18 cellular contexts compared by ENCODE assay signal in the genomic region with DNA sequence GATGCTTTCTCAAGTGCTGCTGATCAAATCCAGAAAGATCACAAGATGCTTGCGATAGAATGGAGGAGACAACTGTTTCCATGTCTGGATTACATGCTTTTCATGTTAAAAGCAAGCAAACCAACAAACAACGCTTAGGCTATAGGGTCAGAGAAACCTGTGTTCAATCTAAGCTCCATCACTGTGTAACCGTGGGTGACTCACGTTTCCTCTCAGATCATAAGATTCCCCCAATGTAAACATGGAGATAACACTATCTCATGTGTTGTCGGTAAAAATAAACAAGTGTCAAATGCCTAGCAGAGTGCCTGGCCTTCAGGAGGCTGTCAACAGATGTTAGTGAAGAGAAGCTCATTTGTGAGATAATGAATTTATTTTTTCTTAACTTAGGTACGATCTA.
DNase-seq lines count a peak whose midpoint lies in the region; ATAC-seq and TF ChIP-seq lines count a peak whose summit lies in the region.
"Had no signal": no experiment of that assay in that cellular context is flagged by ENCODE, and none has a peak within 500 bp of the region (broad histone marks: within the 10 kb centered on the region; RNA-seq: fewer than 3 reads in every experiment).

No MANE protein-coding gene starts in this region.

- no peak overlapping the region for H3K27ac Mint-ChIP-seq in type B pancreatic cell
- H3K27ac Mint-ChIP-seq in naive thymus-derived CD4-positive, alpha-beta T cell, result no peak overlapping the region
- H3K27ac Mint-ChIP-seq: activated T-helper 2 cell treated with anti-CD3 and anti-CD28 coated beads, Interferon-gamma antibody, Interleukin-2, Interleukin-4, amounts not matched to agents 10 μg/mL and 5 μg/mL and 100 μg/mL, durations not matched to agents 14 hours and 24 hours and 36 hours; T-helper 1 cell treated with Interleukin-12 subunit alpha and Interleukin-12 subunit beta and Interleukin-4 antibody, amounts not matched to agents 30 μg/mL and 1 μg/mL, for 36 hours had no signal

- ATAC-seq in SK-N-SH treated with all-trans-retinoic acid at 6 μM for 48 hours, result peak; percentile 88
- ATAC-seq in naive thymus-derived CD4-positive, alpha-beta T cell, result no peak
- ATAC-seq: left lung, sciatic nerve had no signal

- H3K9me2 ChIP-seq in hepatocyte (replicated peaks; ENCODE audit: insufficient read depth), result no peaks in the 10 kb centered on the region

- H3K4me3 ChIP-seq in AG04450 (ENCODE audit: low read depth, low read length), result no peak overlapping the region
- no peak overlapping the region for H3K4me3 ChIP-seq in hepatocyte
- no peak overlapping the region for H3K4me3 ChIP-seq in naive thymus-derived CD4-positive, alpha-beta T cell (ENCODE audit: low read length)
- H3K4me3 ChIP-seq: left lung, stomach had no signal

- H3K27me3 Mint-ChIP-seq in type B pancreatic cell, result peaks cover 11% of the 10 kb centered on the region
- H3K27me3 Mint-ChIP-seq in naive thymus-derived CD4-positive, alpha-beta T cell, result peaks cover 0 to 24% (median 6%) of the 10 kb centered on the region in 5 donors

- no peak overlapping the region for H3K4me2 ChIP-seq in hepatocyte

- peak overlapping the region; percentile 33 for H3K27ac ChIP-seq in AG04450 (ENCODE audit: low read depth, low read length)
- H3K27ac ChIP-seq in hepatocyte, result no peak overlapping the region
- H3K27ac ChIP-seq in naive thymus-derived CD4-positive, alpha-beta T cell (ENCODE audit: low read depth, low read length), result no peak overlapping the region
- H3K27ac ChIP-seq: left lung, neutrophil, stomach had no signal

- H3K9me3 Mint-ChIP-seq in type B pancreatic cell, result no peaks in the 10 kb centered on the region
- H3K9me3 Mint-ChIP-seq in naive thymus-derived CD4-positive, alpha-beta T cell, result peaks cover 0 to 9% (median 0%) of the 10 kb centered on the region in 11 donors
- H3K9me3 Mint-ChIP-seq: activated T-helper 2 cell treated with anti-CD3 and anti-CD28 coated beads, Interferon-gamma antibody, Interleukin-2, Interleukin-4, amounts not matched to agents 10 μg/mL and 5 μg/mL and 100 μg/mL, durations not matched to agents 14 hours and 24 hours and 36 hours had no signal

- no peaks in the 10 kb centered on the region for H3K9me3 ChIP-seq in AG04450 (ENCODE audit: control insufficient read depth, insufficient read depth, low read length)
- no peaks in the 10 kb centered on the region for H3K9me3 ChIP-seq in hepatocyte (ENCODE audit: low read depth)
- no peaks in the 10 kb centered on the region for H3K9me3 ChIP-seq in naive thymus-derived CD4-positive, alpha-beta T cell (ENCODE audit: control insufficient read depth in 2 of 3, low read length in 3 of 3)
- H3K9me3 ChIP-seq: left lung, neutrophil had no signal

- no peak overlapping the region for H2AFZ ChIP-seq in hepatocyte

- H3K36me3 Mint-ChIP-seq in type B pancreatic cell, result no peaks in the 10 kb centered on the region
- H3K36me3 Mint-ChIP-seq in naive thymus-derived CD4-positive, alpha-beta T cell, result no peaks in the 10 kb centered on the region

- CTCF ChIA-PET in AG04450 (lab: Charles Lee), result interaction anchor here (1.4 kb wide), 1 partner anchor 17 kb away, joined by 8 read pairs; no protein-coding TSS in a partner anchor
- CTCF ChIA-PET in naive thymus-derived CD4-positive, alpha-beta T cell (lab: Charles Lee), result no interaction called here

- intact Hi-C loops in naive thymus-derived CD4-positive, alpha-beta T cell (cut with micrococcal nuclease), result no loop called here

- H3K36me3 ChIP-seq in hepatocyte (replicated peaks; ENCODE audit: insufficient read depth, low read depth), result no peaks in the 10 kb centered on the region
- H3K36me3 ChIP-seq in naive thymus-derived CD4-positive, alpha-beta T cell (ENCODE audit: control insufficient read depth in 2 of 3, insufficient read depth in 3 of 3, low read length in 3 of 3), result no peaks in the 10 kb centered on the region
- H3K36me3 ChIP-seq: left lung, neutrophil, stomach had no signal

- TF ChIP-seq CTCF in AG04450 (IDR thresholded peaks at IDR 0.05; ENCODE audit: low read depth, low read length) (no peak), hepatocyte (IDR thresholded peaks at IDR 0.05; ENCODE audit: poor library complexity) (no peak), type B pancreatic cell (conservative IDR thresholded peaks at IDR 0.05) (no peak)

- no peaks in the 10 kb centered on the region for H3K27me3 ChIP-seq in AG04450 (ENCODE audit: control insufficient read depth, insufficient read depth, low read length)
- no peaks in the 10 kb centered on the region for H3K27me3 ChIP-seq in hepatocyte
- H3K27me3 ChIP-seq in naive thymus-derived CD4-positive, alpha-beta T cell (ENCODE audit: control insufficient read depth in 2 of 2, insufficient read depth in 2 of 2, low read length in 2 of 2), result no peaks in the 10 kb centered on the region
- H3K27me3 ChIP-seq: left lung, neutrophil, stomach had no signal

- DNase-seq in AG04450 (ENCODE audit: low read depth, low spot score), result no peak
- DNase-seq in HS-5 (ENCODE audit: low read depth), result peak; percentile 53
- peak; percentile 29 for DNase-seq in hepatocyte (ENCODE audit: low spot score)
- DNase-seq in type B pancreatic cell (ENCODE audit: extremely low spot score, unreplicated experiment), result no peak
- DNase-seq in stimulated activated naive CD4-positive, alpha-beta T cell treated with Interleukin-2 at 50 U/mL for 16 hours (lab: John Stamatoyannopoulos, UW), result no peak
- DNase-seq in naive thymus-derived CD4-positive, alpha-beta T cell, result no peak
- DNase-seq in nucleus accumbens (lab: John Stamatoyannopoulos, UW), result no peak
- DNase-seq: activated CD4-positive, CD25-positive, alpha-beta regulatory T cell; activated CD8-positive, alpha-beta memory T cell treated with anti-CD3 and anti-CD28 coated beads for 24 hours; caudate nucleus; left lung; NCI-H345; stomach had no signal

- H4K20me1 ChIP-seq in hepatocyte (ENCODE audit: insufficient read depth, poor library complexity, severe bottlenecking), result no peaks in the 10 kb centered on the region

- 13% methylated on average over 6 of the region's 6 CpGs for WGBS in hepatocyte (ENCODE audit: low lambda C conversion rate, missing lambda C conversion rate)

- POLR2A ChIA-PET in AG04450 (lab: Yijun Ruan, JAX), result interaction anchor here (1.3 kb wide), 1 partner anchor 20 kb away, joined by 11 read pairs; no protein-coding TSS in a partner anchor
- POLR2A ChIA-PET in naive thymus-derived CD4-positive, alpha-beta T cell (lab: Charles Lee), result no interaction called here

- H3K4me1 ChIP-seq in hepatocyte (ENCODE audit: insufficient read depth), result peaks cover 5% of the 10 kb centered on the region
- no peaks in the 10 kb centered on the region for H3K4me1 ChIP-seq in naive thymus-derived CD4-positive, alpha-beta T cell (ENCODE audit: control insufficient read depth in 2 of 2, insufficient read depth in 2 of 2, low read length in 2 of 2)
- H3K4me1 ChIP-seq: left lung, stomach had no signal

- no peaks in the 10 kb centered on the region for H3K4me1 Mint-ChIP-seq in type B pancreatic cell (ENCODE audit: unreplicated experiment)
- H3K4me1 Mint-ChIP-seq in naive thymus-derived CD4-positive, alpha-beta T cell, result no peaks in the 10 kb centered on the region

- H3K79me2 ChIP-seq in hepatocyte, result no peaks in the 10 kb centered on the region

- no peak overlapping the region for H3K4me3 Mint-ChIP-seq in type B pancreatic cell
- no peak overlapping the region for H3K4me3 Mint-ChIP-seq in naive thymus-derived CD4-positive, alpha-beta T cell
- H3K4me3 Mint-ChIP-seq: T-helper 1 cell treated with Interleukin-12 subunit alpha and Interleukin-12 subunit beta and Interleukin-4 antibody, amounts not matched to agents 30 μg/mL and 1 μg/mL, for 36 hours had no signal

TF ChIP-seq in SK-N-SH treated with all-trans-retinoic acid at 6 μM for 48 hours, 23 proteins besides CTCF, POLR2A, EP300 and RAD21:
- TF ChIP-seq ZFP30 (CRISPR knock-in tag; IDR thresholded peaks at IDR 0.05), result no peak
- TF ChIP-seq, protein P1, sequence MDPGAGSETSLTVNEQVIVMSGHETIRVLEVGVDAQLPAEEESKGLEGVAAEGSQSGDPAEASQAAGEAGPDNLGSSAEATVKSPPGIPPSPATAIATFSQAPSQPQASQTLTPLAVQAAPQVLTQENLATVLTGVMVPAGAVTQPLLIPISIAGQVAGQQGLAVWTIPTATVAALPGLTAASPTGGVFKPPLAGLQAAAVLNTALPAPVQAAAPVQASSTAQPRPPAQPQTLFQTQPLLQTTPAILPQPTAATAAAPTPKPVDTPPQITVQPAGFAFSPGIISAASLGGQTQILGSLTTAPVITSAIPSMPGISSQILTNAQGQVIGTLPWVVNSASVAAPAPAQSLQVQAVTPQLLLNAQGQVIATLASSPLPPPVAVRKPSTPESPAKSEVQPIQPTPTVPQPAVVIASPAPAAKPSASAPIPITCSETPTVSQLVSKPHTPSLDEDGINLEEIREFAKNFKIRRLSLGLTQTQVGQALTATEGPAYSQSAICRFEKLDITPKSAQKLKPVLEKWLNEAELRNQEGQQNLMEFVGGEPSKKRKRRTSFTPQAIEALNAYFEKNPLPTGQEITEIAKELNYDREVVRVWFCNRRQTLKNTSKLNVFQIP (CRISPR knock-in tag; IDR thresholded peaks at IDR 0.05; ENCODE audit: borderline replicate concordance, low read depth), result no peak
- TF ChIP-seq ZNF70 (CRISPR knock-in tag; IDR thresholded peaks at IDR 0.05), result no peak
- peak; percentile 58; the same call in 1 of the 2 replicates for TF ChIP-seq TCF4 (CRISPR knock-in tag; IDR thresholded peaks at IDR 0.05; ENCODE audit: borderline replicate concordance)
- no peak for TF ChIP-seq SNAI2 (CRISPR knock-in tag; IDR thresholded peaks at IDR 0.05)
- no peak for TF ChIP-seq OSR1 (CRISPR knock-in tag; IDR thresholded peaks at IDR 0.05)
- TF ChIP-seq ZNF565 (CRISPR knock-in tag; conservative IDR thresholded peaks at IDR 0.05; ENCODE audit: low read depth), result no peak
- no peak for TF ChIP-seq CSDC2 (CRISPR knock-in tag; IDR thresholded peaks at IDR 0.05)
- TF ChIP-seq PPARA (CRISPR knock-in tag; IDR thresholded peaks at IDR 0.05; ENCODE audit: borderline replicate concordance), result no peak

Comparison
In these comparisons a context has a peak if more than half of its experiments do, and no peak if none do; other contexts are left out.
1. DNase-seq: peak in HS-5 (single experiment) and hepatocyte (single experiment); none in AG04450 (single experiment), type B pancreatic cell (single experiment), stimulated activated naive CD4-positive, alpha-beta T cell treated with Interleukin-2 at 50 U/mL for 16 hours (single experiment), naive thymus-derived CD4-positive, alpha-beta T cell (0 of 9) and nucleus accumbens (0 of 56).